In genomic region chr1:147611021-147611426, GRCh38 we compare ENCODE assay signal across 1 cellular context.
TF ChIP-seq lines count a peak whose summit lies in the region.

No MANE protein-coding gene starts in this region.

TF ChIP-seq in GM23338, 12 proteins besides CTCF, POLR2A, EP300 and RAD21 (continued from another document):
- TF ChIP-seq ZNF462 (CRISPR knock-in tag; IDR thresholded peaks at IDR 0.05), result no peak
- TF ChIP-seq EZH2 (IDR thresholded peaks at IDR 0.05; ENCODE audit: low read depth, unreplicated experiment), result no peak
- TF ChIP-seq JUNB (IDR thresholded peaks at IDR 0.05; ENCODE audit: unreplicated experiment), result no peak
- no peak for TF ChIP-seq STAT1 (IDR thresholded peaks at IDR 0.05; ENCODE audit: unreplicated experiment)
- TF ChIP-seq CREB1 (CRISPR knock-in tag; IDR thresholded peaks at IDR 0.05; ENCODE audit: low read depth), result no peak
- no peak for TF ChIP-seq POLR2AphosphoS5 (IDR thresholded peaks at IDR 0.05; ENCODE audit: low read depth)
- no peak for TF ChIP-seq ZNF114 (CRISPR knock-in tag; IDR thresholded peaks at IDR 0.05)
- no peak for TF ChIP-seq NANOG (IDR thresholded peaks at IDR 0.05; ENCODE audit: borderline replicate concordance)
- TF ChIP-seq ZNF331 (CRISPR knock-in tag; IDR thresholded peaks at IDR 0.05; ENCODE audit: low read depth), result no peak
- TF ChIP-seq ETS1 (IDR thresholded peaks at IDR 0.05), result no peak
